In the genomic region with DNA sequence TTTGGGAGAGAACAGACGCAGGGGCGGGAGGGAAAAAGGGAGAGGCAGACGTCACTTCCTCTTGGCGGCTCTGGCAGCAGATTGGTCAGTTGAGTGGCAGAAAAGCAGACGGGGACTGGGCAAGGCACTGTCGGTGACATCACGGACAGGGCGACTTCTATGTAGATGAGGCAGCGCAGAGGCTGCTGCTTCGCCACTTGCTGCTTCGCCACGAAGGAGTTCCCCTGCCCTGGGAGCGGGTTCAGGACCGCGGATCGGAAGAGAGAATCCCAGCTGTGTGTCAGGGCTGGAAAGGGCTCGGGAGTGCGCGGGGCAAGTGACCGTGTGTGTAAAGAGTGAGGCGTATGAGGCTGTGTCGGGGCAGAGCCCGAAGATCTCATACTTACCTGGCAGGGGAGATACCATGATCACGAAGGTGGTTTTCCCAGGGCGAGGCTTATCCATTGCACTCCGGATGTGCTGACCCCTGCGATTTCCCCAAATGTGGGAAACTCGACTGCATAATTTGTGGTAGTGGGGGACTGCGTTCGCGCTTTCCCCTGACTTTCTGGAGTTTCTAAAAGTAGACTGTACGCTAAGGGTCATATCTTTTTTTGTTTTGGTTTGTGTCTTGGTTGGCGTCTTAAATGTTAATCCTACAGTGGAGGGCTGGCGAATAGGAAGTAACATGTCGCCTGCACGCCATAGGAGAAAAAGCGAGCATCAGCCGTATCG, we compare ENCODE assay signal across 8 cellular contexts. TPM values are rescaled to one million over a fixed set of nuclear protein-coding genes. Genes with fewer than 3 reads are reported as not detected.
DNase-seq lines count a peak whose midpoint lies in the region; ATAC-seq and TF ChIP-seq lines count a peak whose summit lies in the region.
"Not testable (repeated sequence)": the region's sequence is repeated elsewhere in the genome, so short reads cannot be mapped to it uniquely, and the experiment has no call there.

A gene (plus strand): TSS at position 379 of the 714 bp plus-strand sequence.

- DNase-seq in DMS114 treated with DMSO at 0.1 percent for 48 hours (lab: John Stamatoyannopoulos, UW; ENCODE audit: unreplicated experiment) (peak; percentile 99), OCI-M1 (lab: John Stamatoyannopoulos, UW) (peak; percentile 99), endothelial cell (ENCODE audit: low spot score) (peak; percentile 66), midbrain (lab: John Stamatoyannopoulos, UW) (peak; percentile 80)
- DNase-seq in activated CD8-positive, alpha-beta memory T cell treated with anti-CD3 and anti-CD28 coated beads, Interleukin-2, amount 50 U/mL, for 48 hours: peak; percentile 98
- peak; percentile 70 to 75 for DNase-seq in stimulated activated CD8-positive, alpha-beta memory T cell treated with anti-CD3 and anti-CD28 coated beads, Interleukin-15, amount 100 ng/mL, for 4 hours (ENCODE audit: low read depth in 2 of 2)

- H3K9me3 Mint-ChIP-seq in endothelial cell (ENCODE audit: unreplicated experiment): not testable (repeated sequence)

- not testable (repeated sequence) for TF ChIP-seq RAD21 in Ishikawa (IDR thresholded peaks at IDR 0.05; ENCODE audit: low read depth)

- ATAC-seq in GM21619 (IDR thresholded peaks at IDR 0.05; ENCODE audit: unreplicated experiment): peak; percentile 99

- not testable (repeated sequence) for TF ChIP-seq CTCF in endothelial cell (IDR thresholded peaks at IDR 0.05; ENCODE audit: unreplicated experiment)

- peaks cover 13% of the 10 kb centered on the region for H3K4me1 Mint-ChIP-seq in endothelial cell (ENCODE audit: unreplicated experiment)

- H3K27me3 Mint-ChIP-seq in endothelial cell (ENCODE audit: unreplicated experiment): peaks cover 14% of the 10 kb centered on the region

- peak within 1 kb of the TSS; percentile 84 for H3K4me3 Mint-ChIP-seq in endothelial cell (ENCODE audit: unreplicated experiment)

- peak within 1 kb of the TSS; percentile 100 for H3K27ac Mint-ChIP-seq in endothelial cell (ENCODE audit: unreplicated experiment)

- peak; percentile 64; the same call in 1 of the 2 replicates for TF ChIP-seq EP300 in Ishikawa (IDR thresholded peaks at IDR 0.05; ENCODE audit: borderline replicate concordance)

- H3K36me3 Mint-ChIP-seq in endothelial cell (ENCODE audit: low read depth, unreplicated experiment): not testable (repeated sequence)

TF ChIP-seq in Ishikawa, 13 proteins besides CTCF, POLR2A, EP300 and RAD21:
- TF ChIP-seq CREB1 (IDR thresholded peaks at IDR 0.05; ENCODE audit: low read depth) (peak; percentile 60), YY1 (IDR thresholded peaks at IDR 0.05; ENCODE audit: low read depth) (peak; percentile 70), TEAD4 (IDR thresholded peaks at IDR 0.05) (peak; percentile 56), NFIC (IDR thresholded peaks at IDR 0.05) (peak; percentile 33; the same call in 1 of the 2 replicates), TCF12 (IDR thresholded peaks at IDR 0.05; ENCODE audit: low read depth) (peak; percentile 87), FOXM1 (IDR thresholded peaks at IDR 0.05; ENCODE audit: borderline replicate concordance, low read depth) (peak; percentile 56; the same call in 1 of the 2 replicates), CEBPB (IDR thresholded peaks at IDR 0.05) (peak; percentile 3; the same call in 1 of the 2 replicates)
- TF ChIP-seq, protein P1, sequence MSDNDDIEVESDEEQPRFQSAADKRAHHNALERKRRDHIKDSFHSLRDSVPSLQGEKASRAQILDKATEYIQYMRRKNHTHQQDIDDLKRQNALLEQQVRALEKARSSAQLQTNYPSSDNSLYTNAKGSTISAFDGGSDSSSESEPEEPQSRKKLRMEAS (IDR thresholded peaks at IDR 0.05): 0 out of 2 replicates have a peak, but pooled peaks have one; percentile 26

RNA-seq across cellular contexts. Expression of the gene that starts here (rescaled TPM):
- total RNA-seq in endothelial cell (ENCODE audit: unreplicated experiment): 3,428 TPM

Comparison
In these comparisons a context has a peak if more than half of its experiments do, and no peak if none do; other contexts are left out.
1. Peak in every context shown above with its lines: DNase-seq and ATAC-seq.